ENCODE assay signal across 22 cellular contexts in the genomic region with DNA sequence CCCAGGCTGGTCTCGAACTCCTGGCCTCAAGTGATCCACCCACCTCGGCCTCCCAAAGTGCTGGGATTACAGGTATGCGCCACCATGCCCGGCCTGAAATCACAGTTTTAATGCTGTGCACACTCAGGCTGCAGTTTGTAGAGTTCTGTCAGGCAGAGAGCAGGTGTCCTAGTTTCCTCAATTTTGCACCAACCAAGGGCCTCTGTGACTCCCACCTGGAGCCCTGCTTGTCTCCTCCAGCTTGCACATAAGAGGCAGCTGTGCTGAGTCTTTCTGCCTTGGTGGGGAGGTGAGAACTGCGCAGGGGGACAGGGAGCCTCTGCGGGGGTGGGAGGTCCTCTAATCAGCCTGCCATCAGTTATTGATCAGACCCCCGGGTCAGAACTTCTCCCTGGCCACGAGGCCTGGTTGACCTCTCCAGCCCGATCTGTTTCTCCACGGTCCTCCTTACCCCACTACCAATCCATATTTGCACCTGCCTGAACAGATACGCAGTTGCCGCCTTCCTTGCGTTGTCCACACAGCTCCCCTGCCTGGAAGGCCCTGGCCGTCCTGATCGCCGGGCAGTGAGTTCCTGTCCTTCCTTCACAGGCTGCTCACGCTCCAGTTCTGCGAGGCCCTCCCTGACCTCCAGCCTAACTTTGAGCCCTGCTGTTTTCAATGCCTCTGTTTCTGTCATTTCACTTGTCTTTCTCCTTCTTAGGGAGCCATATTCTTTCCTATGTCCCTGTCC.
"Had no signal": no experiment of that assay in that cellular context is flagged by ENCODE, and none has a peak within 500 bp of the region (broad histone marks: within the 10 kb centered on the region; RNA-seq: fewer than 3 reads in every experiment).

No MANE protein-coding gene starts in this region.

- H3K9me3 ChIP-seq: psoas muscle, stomach, vagina had no signal

- H3K27me3 ChIP-seq: dorsolateral prefrontal cortex, stomach, vagina had no signal

- H3K36me3 ChIP-seq: stomach, vagina had no signal

- H3K4me3 ChIP-seq: dorsolateral prefrontal cortex, psoas muscle, stomach, vagina had no signal

- H3K4me1 ChIP-seq: psoas muscle, vagina had no signal

- H3K4me3 Mint-ChIP-seq: activated CD4-positive, alpha-beta T cell treated with anti-CD3 and anti-CD28 coated beads, Interleukin-2, amount 10 ng/mL, durations not matched to agents 7 days and 5 days; activated naive CD8-positive, alpha-beta T cell treated with anti-CD3 and anti-CD28 coated beads, Interleukin-2, amount 10 ng/mL, durations not matched to agents 7 days and 5 days; neural crest cell had no signal

- DNase-seq: activated CD4-positive, alpha-beta T cell treated with anti-CD3 and anti-CD28 coated beads, Interleukin-2, amount 10 ng/mL, durations not matched to agents 7 days and 5 days; activated naive CD4-positive, alpha-beta T cell treated with Interleukin-2 at 50 U/mL for 16 hours; activated naive CD8-positive, alpha-beta T cell treated with anti-CD3 and anti-CD28 coated beads, Interleukin-2, amount 10 ng/mL, durations not matched to agents 7 days and 5 days; amygdala; dorsolateral prefrontal cortex; erythroblast; foreskin melanocyte; head of caudate nucleus; kidney; midbrain; psoas muscle; right cardiac atrium; stimulated activated CD4-positive, alpha-beta T cell treated with anti-CD3 and anti-CD28 coated beads, Interleukin-15, amount 100 ng/mL, for 24 hours; stimulated activated CD4-positive, alpha-beta T cell treated with anti-CD3 and anti-CD28 coated beads, Interleukin-2, amount 100 ng/mL, for 48 hours; stomach; T-helper 1 cell; T1000; trophoblast cell had no signal

- H3K36me3 Mint-ChIP-seq: activated naive CD8-positive, alpha-beta T cell treated with anti-CD3 and anti-CD28 coated beads, Interleukin-2, amount 10 ng/mL, durations not matched to agents 7 days and 5 days had no signal

- ATAC-seq: activated CD4-positive, CD25-positive, alpha-beta regulatory T cell treated with anti-CD3 and anti-CD28 coated beads, Interleukin-2, amount 50 U/mL, for 24 hours; psoas muscle had no signal

- H3K27ac Mint-ChIP-seq: activated CD4-positive, alpha-beta T cell treated with anti-CD3 and anti-CD28 coated beads, Interleukin-2, amount 10 ng/mL, durations not matched to agents 7 days and 5 days; activated naive CD8-positive, alpha-beta T cell treated with anti-CD3 and anti-CD28 coated beads, Interleukin-2, amount 10 ng/mL, durations not matched to agents 7 days and 5 days; activated T-helper 2 cell treated with anti-CD3 and anti-CD28 coated beads, Interferon-gamma antibody, Interleukin-2, Interleukin-4, amounts not matched to agents 10 μg/mL and 5 μg/mL and 100 μg/mL, durations not matched to agents 14 hours and 24 hours and 36 hours had no signal

- H3K4me1 Mint-ChIP-seq: neural crest cell had no signal

- H3K27ac ChIP-seq: dorsolateral prefrontal cortex, psoas muscle, vagina had no signal

- H3K9me3 Mint-ChIP-seq: activated CD4-positive, alpha-beta T cell treated with anti-CD3 and anti-CD28 coated beads, Interleukin-2, amount 10 ng/mL, durations not matched to agents 7 days and 5 days; activated naive CD8-positive, alpha-beta T cell treated with anti-CD3 and anti-CD28 coated beads, Interleukin-2, amount 10 ng/mL, durations not matched to agents 7 days and 5 days; activated T-helper 2 cell treated with anti-CD3 and anti-CD28 coated beads, Interferon-gamma antibody, Interleukin-2, Interleukin-4, amounts not matched to agents 10 μg/mL and 5 μg/mL and 100 μg/mL, durations not matched to agents 14 hours and 24 hours and 36 hours; neural crest cell had no signal
